ENCODE assay signal across 16 cellular contexts in the genomic region with DNA sequence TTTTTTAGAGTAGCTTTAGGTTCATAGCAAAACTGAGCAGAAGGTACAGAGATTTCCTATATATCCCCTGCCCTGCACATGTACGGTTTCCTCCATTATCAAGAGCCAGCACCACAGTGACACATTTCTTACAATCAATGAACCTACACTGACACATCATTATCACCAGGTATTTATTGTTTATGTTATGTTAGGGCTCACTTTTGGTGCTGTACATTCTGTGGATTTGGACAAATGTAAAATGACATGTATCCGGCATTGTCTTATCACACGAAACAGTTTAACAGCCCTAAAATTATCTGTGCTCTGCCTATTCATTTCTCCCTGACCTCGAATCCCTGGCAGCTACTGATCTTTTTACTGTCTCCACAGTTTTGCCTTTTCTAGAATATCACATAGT.
"Had no signal": no experiment of that assay in that cellular context is flagged by ENCODE, and none has a peak within 500 bp of the region (broad histone marks: within the 10 kb centered on the region; RNA-seq: fewer than 3 reads in every experiment).

No MANE protein-coding gene starts in this region.

- H3K4me3 Mint-ChIP-seq: natural killer cell; neural progenitor cell; stimulated activated naive B cell treated with anti-CD40 and anti-IgM and Interleukin-4, amounts not matched to agents 10 μg/mL and 1 μg/mL and 100 μg/mL, for 72 hours; stimulated activated naive CD8-positive, alpha-beta T cell treated with anti-CD3 and anti-CD28 coated beads, Interleukin-15, amount 100 ng/mL, for 72 hours had no signal

- H3K27me3 Mint-ChIP-seq: stimulated activated naive B cell treated with anti-CD40 and anti-IgM and Interleukin-4, amounts not matched to agents 10 μg/mL and 1 μg/mL and 100 μg/mL, for 72 hours; stimulated activated naive CD8-positive, alpha-beta T cell treated with anti-CD3 and anti-CD28 coated beads, Interleukin-15, amount 100 ng/mL, for 72 hours had no signal

- H3K9me3 Mint-ChIP-seq: natural killer cell; neural progenitor cell; stimulated activated naive B cell treated with anti-CD40 and anti-IgM and Interleukin-4, amounts not matched to agents 10 μg/mL and 1 μg/mL and 100 μg/mL, for 72 hours; stimulated activated naive CD8-positive, alpha-beta T cell treated with anti-CD3 and anti-CD28 coated beads, Interleukin-15, amount 100 ng/mL, for 72 hours had no signal

- DNase-seq: effector memory CD4-positive, alpha-beta T cell; heart left ventricle; hippocampal formation; kidney glomerular epithelial cell; mesendoderm; natural killer cell; nucleus accumbens; ovary; sigmoid colon; stimulated activated CD4-positive, alpha-beta T cell treated with anti-CD3 and anti-CD28 coated beads, Interleukin-2, amount 100 ng/mL, for 24 hours; stimulated activated CD4-positive, alpha-beta T cell treated with anti-CD3 and anti-CD28 coated beads, Interleukin-4, amount 100 ng/mL, for 4 hours; stimulated activated naive B cell treated with anti-CD40 and anti-IgM and Interleukin-4, amounts not matched to agents 10 μg/mL and 1 μg/mL and 100 μg/mL, for 72 hours; stimulated activated naive CD8-positive, alpha-beta T cell treated with anti-CD3 and anti-CD28 coated beads, Interleukin-15, amount 100 ng/mL, for 72 hours; testis had no signal

- H3K27ac Mint-ChIP-seq: natural killer cell; neural progenitor cell; stimulated activated naive B cell treated with anti-CD40 and anti-IgM and Interleukin-4, amounts not matched to agents 10 μg/mL and 1 μg/mL and 100 μg/mL, for 72 hours; stimulated activated naive CD8-positive, alpha-beta T cell treated with anti-CD3 and anti-CD28 coated beads, Interleukin-15, amount 100 ng/mL, for 72 hours had no signal

- ATAC-seq: esophagus mucosa; heart left ventricle; natural killer cell; stimulated activated naive B cell treated with anti-CD40 and anti-IgM and Interleukin-4, amounts not matched to agents 10 μg/mL and 1 μg/mL and 100 μg/mL, for 72 hours; stimulated activated naive CD8-positive, alpha-beta T cell treated with anti-CD3 and anti-CD28 coated beads, Interleukin-15, amount 100 ng/mL, for 72 hours had no signal

- H3K36me3 Mint-ChIP-seq: natural killer cell; neural progenitor cell; stimulated activated naive B cell treated with anti-CD40 and anti-IgM and Interleukin-4, amounts not matched to agents 10 μg/mL and 1 μg/mL and 100 μg/mL, for 72 hours had no signal
